In the genomic region with DNA sequence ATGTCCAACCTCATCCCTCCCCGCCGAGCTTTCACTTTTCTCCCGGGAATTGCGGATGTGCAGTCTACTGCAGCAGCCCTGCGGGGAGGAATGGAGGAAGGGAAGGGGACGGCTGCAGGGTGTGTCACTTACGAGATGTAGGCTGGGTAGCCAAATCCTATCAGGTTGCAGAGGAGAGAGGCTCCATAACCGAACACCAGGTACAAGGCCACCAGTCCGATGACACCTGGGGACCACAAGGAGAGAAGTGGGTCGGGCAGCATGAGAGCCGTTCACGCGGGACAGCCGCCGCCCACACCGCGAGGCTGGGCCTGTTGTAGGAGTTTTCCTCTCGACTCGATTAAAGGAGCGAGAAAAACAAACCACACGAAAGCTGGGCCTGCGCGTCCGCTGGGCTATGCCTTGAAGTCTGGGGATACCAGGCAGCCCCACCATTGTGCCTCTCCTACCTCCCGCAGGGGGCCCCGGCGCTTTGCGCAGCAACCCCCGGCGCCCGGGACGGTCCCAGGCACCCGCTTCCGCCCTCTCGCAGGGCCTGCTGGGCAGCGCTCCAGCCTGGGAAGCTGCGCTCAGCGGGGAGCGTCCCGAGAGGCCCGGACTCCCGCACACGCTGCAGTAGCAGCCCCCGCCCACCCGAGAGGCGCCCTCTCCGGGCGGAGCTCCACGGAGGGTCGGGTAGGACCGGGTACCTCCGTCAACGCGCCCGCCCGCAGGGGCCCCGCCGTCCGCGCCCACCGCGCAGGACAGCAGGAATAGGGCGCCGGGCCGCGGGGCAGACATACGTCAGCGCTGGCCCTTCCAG, we compare ENCODE assay signal across 1 cellular context.
TF ChIP-seq lines count a peak whose summit lies in the region.

No MANE protein-coding gene starts in this region.

TF ChIP-seq in SK-N-SH treated with all-trans-retinoic acid at 6 μM for 48 hours, 23 proteins besides CTCF, POLR2A, EP300 and RAD21:
- TF ChIP-seq ARNTL (CRISPR knock-in tag; IDR thresholded peaks at IDR 0.05; ENCODE audit: borderline replicate concordance, low read depth) (no peak), ZNF8 (CRISPR knock-in tag; IDR thresholded peaks at IDR 0.05) (no peak), ZC3H10 (CRISPR knock-in tag; IDR thresholded peaks at IDR 0.05) (no peak), ZFP3 (CRISPR knock-in tag; IDR thresholded peaks at IDR 0.05) (no peak), ZNF70 (CRISPR knock-in tag; IDR thresholded peaks at IDR 0.05) (no peak), RARB (CRISPR knock-in tag; IDR thresholded peaks at IDR 0.05) (no peak), TCF4 (CRISPR knock-in tag; IDR thresholded peaks at IDR 0.05; ENCODE audit: borderline replicate concordance) (no peak)
TF ChIP-seq in SK-N-SH treated with all-trans-retinoic acid at 6 μM for 48 hours: peak in this region for 0.
